21 cellular contexts compared by ENCODE assay signal in genomic region chr15:81309647-81310460, GRCh38. TPM values are rescaled to one million over a fixed set of nuclear protein-coding genes. Genes with fewer than 3 reads are reported as not detected.
DNase-seq lines count a peak whose midpoint lies in the region; ATAC-seq, FAIRE-seq and TF ChIP-seq lines count a peak whose summit lies in the region.
"Had no signal": no experiment of that assay in that cellular context is flagged by ENCODE, and none has a peak within 500 bp of the region (broad histone marks: within the 10 kb centered on the region; RNA-seq: fewer than 3 reads in every experiment).

No MANE protein-coding gene starts in this region.

- H3K27ac Mint-ChIP-seq in T-helper 1 cell treated with Interleukin-12 subunit alpha and Interleukin-12 subunit beta and Interleukin-4 antibody, amounts not matched to agents 30 μg/mL and 1 μg/mL, for 36 hours, result peak overlapping the region; percentile 26
- H3K27ac Mint-ChIP-seq in activated T-helper 17 cell treated with anti-CD3 and anti-CD28 coated beads, Interleukin-2, amount 50 U/mL, for 72 hours, result peak overlapping the region; percentile 45
- H3K27ac Mint-ChIP-seq in naive thymus-derived CD8-positive, alpha-beta T cell, result peak overlapping the region; percentile 80 to 99 (median 93)

- H3K27ac ChIP-seq in osteoblast (ENCODE audit: low read depth, low read length), result no peak overlapping the region
- H3K27ac ChIP-seq: 22Rv1, cardiac muscle cell, SJCRH30 had no signal

- POLR2A ChIA-PET in naive thymus-derived CD8-positive, alpha-beta T cell (lab: Charles Lee), result interaction anchor here (1.2 to 14.4 kb wide), 8 partner anchors 9 to 41 kb away, joined by 3 to 449 read pairs (median 23); partner anchors contain the start of gene STARD5

- no peaks in the 10 kb centered on the region for H3K9me3 Mint-ChIP-seq in T-helper 1 cell treated with Interleukin-12 subunit alpha and Interleukin-12 subunit beta and Interleukin-4 antibody, amounts not matched to agents 30 μg/mL and 1 μg/mL, for 36 hours
- no peaks in the 10 kb centered on the region for H3K9me3 Mint-ChIP-seq in activated T-helper 17 cell treated with anti-CD3 and anti-CD28 coated beads, Interleukin-2, amount 50 U/mL, for 72 hours
- peaks cover 0 to 1% (median 0%) of the 10 kb centered on the region in 9 donors for H3K9me3 Mint-ChIP-seq in naive thymus-derived CD8-positive, alpha-beta T cell

- H2AFZ ChIP-seq in osteoblast (ENCODE audit: low read length), result no peak overlapping the region

- H3K79me2 ChIP-seq in osteoblast (ENCODE audit: insufficient read depth, low read length), result no peaks in the 10 kb centered on the region

- no peak overlapping the region for H3K4me3 ChIP-seq in osteoblast (ENCODE audit: insufficient read depth, low read length)
- H3K4me3 ChIP-seq: cardiac muscle cell, esophagus muscularis mucosa, SJCRH30 had no signal

- H3K4me3 Mint-ChIP-seq in T-helper 1 cell treated with Interleukin-12 subunit alpha and Interleukin-12 subunit beta and Interleukin-4 antibody, amounts not matched to agents 30 μg/mL and 1 μg/mL, for 36 hours, result no peak overlapping the region
- H3K4me3 Mint-ChIP-seq in activated T-helper 17 cell treated with anti-CD3 and anti-CD28 coated beads, Interleukin-2, amount 50 U/mL, for 72 hours, result no peak overlapping the region
- H3K4me3 Mint-ChIP-seq in naive thymus-derived CD8-positive, alpha-beta T cell, result peak overlapping the region in 4 of 10 donors; percentile 25 to 45 (median 38)

- no peak for FAIRE-seq in GM12892 (lab: Jason Lieb, UNC)
- FAIRE-seq: G401.6 had no signal

- DNase-seq in T-helper 1 cell, result no peak
- DNase-seq in GM12892 (ENCODE audit: insufficient read length), result no peak
- no peak for DNase-seq in naive thymus-derived CD8-positive, alpha-beta T cell
- DNase-seq in T-helper 2 cell, result no peak
- no peak for DNase-seq in NOMO-1 treated with DMSO at 0.1 percent for 48 hours (lab: John Stamatoyannopoulos, UW; ENCODE audit: unreplicated experiment)
- DNase-seq in osteoblast (ENCODE audit: insufficient read length, low spot score, missing footprints), result no peak
- DNase-seq: left ventricle myocardium superior; NCI-H1092 treated with DMSO at 0.1 percent for 48 hours; NCI-H2107; NCI-H524; OCI-M1; SJCRH30; stimulated activated CD4-positive, alpha-beta T cell treated with anti-CD3 and anti-CD28 coated beads, Interleukin-4, amount 100 ng/mL, for 24 hours; T1000 had no signal

- TF ChIP-seq CTCF in osteoblast (IDR thresholded peaks at IDR 0.05; ENCODE audit: extremely low read depth, low read depth, low read length), result no peak

- H3K27me3 Mint-ChIP-seq in T-helper 1 cell treated with Interleukin-12 subunit alpha and Interleukin-12 subunit beta and Interleukin-4 antibody, amounts not matched to agents 30 μg/mL and 1 μg/mL, for 36 hours (ENCODE audit: low read depth), result no peaks in the 10 kb centered on the region
- H3K27me3 Mint-ChIP-seq in activated T-helper 17 cell treated with anti-CD3 and anti-CD28 coated beads, Interleukin-2, amount 50 U/mL, for 72 hours, result no peaks in the 10 kb centered on the region
- H3K27me3 Mint-ChIP-seq in naive thymus-derived CD8-positive, alpha-beta T cell, result no peaks in the 10 kb centered on the region

- TF ChIP-seq POLR2A in GM12892 (IDR thresholded peaks at IDR 0.05; ENCODE audit: low read depth, low read length), result peak; percentile 52; the same call in 1 of the 2 replicates

- no peaks in the 10 kb centered on the region for H3K9me3 ChIP-seq in osteoblast (ENCODE audit: low read depth, low read length)
- H3K9me3 ChIP-seq: esophagus muscularis mucosa, SJCRH30 had no signal

- peaks cover 70% of the 10 kb centered on the region for H3K36me3 Mint-ChIP-seq in T-helper 1 cell treated with Interleukin-12 subunit alpha and Interleukin-12 subunit beta and Interleukin-4 antibody, amounts not matched to agents 30 μg/mL and 1 μg/mL, for 36 hours (ENCODE audit: low read depth)
- peaks cover 91% of the 10 kb centered on the region for H3K36me3 Mint-ChIP-seq in activated T-helper 17 cell treated with anti-CD3 and anti-CD28 coated beads, Interleukin-2, amount 50 U/mL, for 72 hours (ENCODE audit: low read depth)
- peaks cover 12 to 83% (median 51%) of the 10 kb centered on the region in 3 donors for H3K36me3 Mint-ChIP-seq in naive thymus-derived CD8-positive, alpha-beta T cell

- ATAC-seq in activated T-helper 17 cell treated with anti-CD3 and anti-CD28 coated beads, Interleukin-2, amount 50 U/mL, for 72 hours (replicated peaks), result no peak
- ATAC-seq in naive thymus-derived CD8-positive, alpha-beta T cell, result no peak
- ATAC-seq: activated CD4-positive, CD25-positive, alpha-beta regulatory T cell treated with anti-CD3 and anti-CD28 coated beads, Interleukin-2, amount 50 U/mL, for 24 hours; left ventricle myocardium superior had no signal

- H3K36me3 ChIP-seq in osteoblast (ENCODE audit: insufficient read depth, low read length), result peaks cover 13% of the 10 kb centered on the region
- H3K36me3 ChIP-seq: cardiac muscle cell, SJCRH30 had no signal

- H4K20me1 ChIP-seq in osteoblast (ENCODE audit: insufficient read depth, low read length), result no peaks in the 10 kb centered on the region

- peaks cover 45% of the 10 kb centered on the region for H3K4me1 Mint-ChIP-seq in T-helper 1 cell treated with Interleukin-12 subunit alpha and Interleukin-12 subunit beta and Interleukin-4 antibody, amounts not matched to agents 30 μg/mL and 1 μg/mL, for 36 hours (ENCODE audit: low read depth)
- peaks cover 10% of the 10 kb centered on the region for H3K4me1 Mint-ChIP-seq in activated T-helper 17 cell treated with anti-CD3 and anti-CD28 coated beads, Interleukin-2, amount 50 U/mL, for 72 hours
- H3K4me1 Mint-ChIP-seq in naive thymus-derived CD8-positive, alpha-beta T cell, result peaks cover 39 to 95% (median 88%) of the 10 kb centered on the region in 4 donors

- peaks cover 47% of the 10 kb centered on the region for H3K4me1 ChIP-seq in osteoblast (ENCODE audit: insufficient read depth, low read length)
- H3K4me1 ChIP-seq: SJCRH30 had no signal

- H3K4me2 ChIP-seq in osteoblast (ENCODE audit: insufficient read depth, low read length), result no peak overlapping the region

- no peaks in the 10 kb centered on the region for H3K27me3 ChIP-seq in osteoblast (ENCODE audit: insufficient read depth, low read length)
- H3K27me3 ChIP-seq: cardiac muscle cell, esophagus muscularis mucosa, SJCRH30 had no signal

RNA-seq across cellular contexts. Expression of gene STARD5, which starts 14.1 kb away (rescaled TPM):
- polyA plus RNA-seq in GM12892 (2012; ENCODE audit: missing spikeins), result 4.0 TPM
- 1 to 10 TPM; 5.9 to 8.8 TPM for total RNA-seq in activated T-helper 17 cell treated with anti-CD3 and anti-CD28 coated beads, Interleukin-2, amount 50 U/mL, for 72 hours
- 10 to 100 TPM; 10.8 to 12.8 TPM for total RNA-seq in naive thymus-derived CD8-positive, alpha-beta T cell
- 1 to 10 TPM; 3.8 to 6.9 (median 4.5) TPM for polyA plus RNA-seq in naive thymus-derived CD8-positive, alpha-beta T cell
- total RNA-seq in osteoblast, result 5.9 and 6.5 TPM in 2 replicates

Comparison
In these comparisons a context has a peak if more than half of its experiments do, and no peak if none do; other contexts are left out.
1. H3K27ac Mint-ChIP-seq: peak in every context shown above with its lines; median percentile 93 in naive thymus-derived CD8-positive, alpha-beta T cell; 45 in activated T-helper 17 cell treated with anti-CD3 and anti-CD28 coated beads, Interleukin-2, amount 50 U/mL, for 72 hours; 26 in T-helper 1 cell treated with Interleukin-12 subunit alpha and Interleukin-12 subunit beta and Interleukin-4 antibody, amounts not matched to agents 30 μg/mL and 1 μg/mL, for 36 hours.